8 cellular contexts compared by ENCODE assay signal in the genomic region with DNA sequence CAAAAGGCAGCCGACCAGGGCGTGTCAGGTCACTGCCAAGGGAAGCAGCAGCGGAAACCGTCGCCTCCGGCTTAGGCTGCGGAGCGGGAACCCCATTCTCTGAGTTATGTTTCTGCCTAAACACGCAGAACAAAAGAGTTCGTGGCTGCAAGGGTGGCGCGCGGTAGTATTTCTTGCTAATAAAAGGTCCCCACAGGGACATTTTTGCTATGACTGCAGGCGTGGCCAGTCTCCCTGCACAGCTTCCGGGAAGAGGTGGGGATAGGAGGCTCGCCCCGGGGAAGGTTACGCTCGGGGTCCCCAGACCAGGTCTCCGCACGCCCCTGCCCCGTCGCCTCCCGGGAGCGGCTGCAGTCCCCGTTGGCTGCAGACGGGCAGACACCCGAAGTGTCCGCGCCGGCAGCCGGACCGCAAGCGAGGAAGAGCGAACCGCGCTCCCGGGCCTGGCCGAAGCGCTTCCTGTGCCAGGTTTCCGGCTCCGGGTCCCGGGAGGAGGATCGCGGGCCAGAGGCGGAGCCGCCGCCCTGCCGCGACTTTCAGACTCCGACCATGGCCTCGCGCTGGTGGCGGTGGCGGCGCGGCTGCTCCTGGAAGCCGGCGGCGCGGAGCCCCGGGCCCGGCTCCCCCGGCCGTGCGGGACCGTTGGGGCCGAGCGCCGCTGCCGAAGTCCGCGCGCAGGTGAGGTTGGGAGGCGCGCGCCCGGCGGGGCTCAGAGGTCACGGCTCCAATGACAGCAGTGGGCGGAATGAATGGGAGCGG. TPM values are rescaled to one million over a fixed set of nuclear protein-coding genes. Genes with fewer than 3 reads are reported as not detected.
DNase-seq lines count a peak whose midpoint lies in the region; ATAC-seq and TF ChIP-seq lines count a peak whose summit lies in the region.

A gene with protein sequence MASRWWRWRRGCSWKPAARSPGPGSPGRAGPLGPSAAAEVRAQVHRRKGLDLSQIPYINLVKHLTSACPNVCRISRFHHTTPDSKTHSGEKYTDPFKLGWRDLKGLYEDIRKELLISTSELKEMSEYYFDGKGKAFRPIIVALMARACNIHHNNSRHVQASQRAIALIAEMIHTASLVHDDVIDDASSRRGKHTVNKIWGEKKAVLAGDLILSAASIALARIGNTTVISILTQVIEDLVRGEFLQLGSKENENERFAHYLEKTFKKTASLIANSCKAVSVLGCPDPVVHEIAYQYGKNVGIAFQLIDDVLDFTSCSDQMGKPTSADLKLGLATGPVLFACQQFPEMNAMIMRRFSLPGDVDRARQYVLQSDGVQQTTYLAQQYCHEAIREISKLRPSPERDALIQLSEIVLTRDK (plus strand): TSS at position 539 of the 759 bp plus-strand sequence. CDS start 11 bp downstream, at position 550.

- peak within 1 kb of the TSS; percentile 74 for H3K4me3 ChIP-seq in NT2/D1 (ENCODE audit: insufficient read length, low read depth)

- H3K36me3 ChIP-seq in NT2/D1 (ENCODE audit: insufficient read depth, insufficient read length, low read length): peaks cover 23% of the 10 kb centered on the region

- H3K27me3 ChIP-seq in NT2/D1 (ENCODE audit: insufficient read depth, insufficient read length): no peaks in the 10 kb centered on the region

- H3K27ac Mint-ChIP-seq in CD14-positive monocyte: peak within 1 kb of the TSS; percentile 89 to 96 (median 95)
- H3K27ac Mint-ChIP-seq in endothelial cell (ENCODE audit: unreplicated experiment): peak within 1 kb of the TSS; percentile 91

- no peak for TF ChIP-seq CTCF in CD14-positive monocyte (IDR thresholded peaks at IDR 0.05)
- TF ChIP-seq CTCF in endothelial cell (IDR thresholded peaks at IDR 0.05; ENCODE audit: unreplicated experiment): no peak

- no peaks in the 10 kb centered on the region for H3K4me1 ChIP-seq in NT2/D1 (ENCODE audit: insufficient read depth, insufficient read length)

- H3K9me3 ChIP-seq in NT2/D1 (ENCODE audit: insufficient read depth, low read length): peaks cover 15% of the 10 kb centered on the region; the same call in 1 of the 2 replicates

- H3K4me1 Mint-ChIP-seq in CD14-positive monocyte (peaks cover 69% of the 10 kb centered on the region), endothelial cell (ENCODE audit: unreplicated experiment) (peaks cover 18% of the 10 kb centered on the region)

- peak within 1 kb of the TSS; percentile 96 for H3K9ac ChIP-seq in NT2/D1 (ENCODE audit: insufficient read length, low read depth)

- ATAC-seq in HG03432 (IDR thresholded peaks at IDR 0.05; ENCODE audit: unreplicated experiment): peak; percentile 87

- H3K9me3 Mint-ChIP-seq in CD14-positive monocyte: no peaks in the 10 kb centered on the region
- no peaks in the 10 kb centered on the region for H3K9me3 Mint-ChIP-seq in endothelial cell (ENCODE audit: unreplicated experiment)

- DNase-seq in CD14-positive monocyte (ENCODE audit: low spot score) (peak; percentile 85), GM19238 (ENCODE audit: insufficient read length, low spot score) (peak; percentile 79), NT2/D1 (ENCODE audit: low read depth, low spot score) (peak; percentile 54), endothelial cell (ENCODE audit: low spot score) (peak; percentile 73), middle frontal gyrus (ENCODE audit: extremely low spot score, low spot score) (peak; percentile 40)
- DNase-seq in activated CD8-positive, alpha-beta memory T cell treated with anti-CD3 and anti-CD28 coated beads, Interleukin-2, amount 50 U/mL, for 24 hours (ENCODE audit: extremely low read depth): peak; percentile 20
- peak; percentile 58 for DNase-seq in stimulated activated CD8-positive, alpha-beta memory T cell treated with anti-CD3 and anti-CD28 coated beads, Interleukin-4, amount 100 ng/mL, for 24 hours (ENCODE audit: low read depth)

- H3K36me3 Mint-ChIP-seq in CD14-positive monocyte (peaks cover 3 to 19% of the 10 kb centered on the region in 2 donors), endothelial cell (ENCODE audit: low read depth, unreplicated experiment) (peaks cover 4% of the 10 kb centered on the region)

- peak within 1 kb of the TSS; percentile 94 to 95 for H3K4me3 Mint-ChIP-seq in CD14-positive monocyte
- peak within 1 kb of the TSS; percentile 95 for H3K4me3 Mint-ChIP-seq in endothelial cell (ENCODE audit: unreplicated experiment)

- intact Hi-C loops in CD14-positive monocyte (cut with micrococcal nuclease): loop anchor here (10.0 kb wide), 2 partner anchors 93 to 167 kb away; a partner anchor contains a TSS

- no peaks in the 10 kb centered on the region for H3K27me3 Mint-ChIP-seq in CD14-positive monocyte (ENCODE audit: low read depth in 3 of 3)
- peaks cover 13% of the 10 kb centered on the region for H3K27me3 Mint-ChIP-seq in endothelial cell (ENCODE audit: unreplicated experiment)

RNA-seq across cellular contexts. Expression of the gene that starts here (rescaled TPM):
- 10 to 100 TPM; 12.6 to 13.1 TPM for polyA plus RNA-seq in CD14-positive monocyte
- 8.0 TPM for total RNA-seq in endothelial cell (ENCODE audit: unreplicated experiment)

Comparison
In these comparisons a context has a peak if more than half of its experiments do, and no peak if none do; other contexts are left out.
1. Peak in every context shown above with its lines: DNase-seq, ATAC-seq and H3K4me3 ChIP-seq.
2. DNase-seq: peak in every context shown above with its lines; median percentile 85 in CD14-positive monocyte; 79 in GM19238; 73 in endothelial cell; 58 in stimulated activated CD8-positive, alpha-beta memory T cell treated with anti-CD3 and anti-CD28 coated beads, Interleukin-4, amount 100 ng/mL, for 24 hours; 54 in NT2/D1; 40 in middle frontal gyrus; 20 in activated CD8-positive, alpha-beta memory T cell treated with anti-CD3 and anti-CD28 coated beads, Interleukin-2, amount 50 U/mL, for 24 hours.